Comparison of ENCODE assay signal across 1 cellular context in the genomic region with DNA sequence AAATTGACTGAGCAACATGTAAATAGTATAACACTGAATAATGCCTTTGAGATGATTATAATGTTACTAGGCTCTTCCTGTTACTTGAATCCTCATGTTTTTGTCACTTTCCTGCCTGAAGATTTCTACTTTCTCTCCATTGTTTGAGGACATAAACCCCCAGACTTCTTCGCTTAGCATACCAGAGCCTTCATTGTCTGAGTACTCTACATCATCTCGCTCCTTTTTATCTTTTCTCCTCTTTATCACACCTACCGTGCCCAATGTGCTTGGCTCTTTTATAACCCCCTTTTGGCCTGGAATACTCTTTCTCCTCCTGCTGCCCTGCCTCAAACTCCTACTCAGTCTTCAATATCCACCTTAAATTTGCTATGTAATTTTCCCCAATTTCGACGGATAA.
TF ChIP-seq lines count a peak whose summit lies in the region.

No MANE protein-coding gene starts in this region.

TF ChIP-seq in HCT116, 20 proteins besides CTCF, POLR2A, EP300 and RAD21:
- no peak for TF ChIP-seq EGR1 (IDR thresholded peaks at IDR 0.05; ENCODE audit: low read depth)
- TF ChIP-seq POLR2AphosphoS5 (IDR thresholded peaks at IDR 0.05; ENCODE audit: low read depth, low read length), result no peak
- no peak for TF ChIP-seq EZH2 (IDR thresholded peaks at IDR 0.05)
- no peak for TF ChIP-seq ZFX (IDR thresholded peaks at IDR 0.05)
- no peak for TF ChIP-seq ELF1 (IDR thresholded peaks at IDR 0.05; ENCODE audit: borderline replicate concordance, low read depth)
- TF ChIP-seq CBX3 (IDR thresholded peaks at IDR 0.05; ENCODE audit: low read depth), result no peak
- TF ChIP-seq TCF7L2 (IDR thresholded peaks at IDR 0.05; ENCODE audit: borderline replicate concordance, extremely low read depth, insufficient read depth, insufficient read length), result no peak
- TF ChIP-seq CEBPB (IDR thresholded peaks at IDR 0.05; ENCODE audit: low read depth), result no peak
- no peak for TF ChIP-seq REST (IDR thresholded peaks at IDR 0.05; ENCODE audit: low read depth)
- TF ChIP-seq ZNF274 (IDR thresholded peaks at IDR 0.05; ENCODE audit: low read depth, low read length), result no peak
- no peak for TF ChIP-seq SP1 (IDR thresholded peaks at IDR 0.05; ENCODE audit: low read depth)
- no peak for TF ChIP-seq JUND (IDR thresholded peaks at IDR 0.05)
- no peak for TF ChIP-seq YY1 (IDR thresholded peaks at IDR 0.05; ENCODE audit: extremely low read depth, insufficient replicate concordance, low read depth, low read length)
- no peak for TF ChIP-seq SIN3A (IDR thresholded peaks at IDR 0.05; ENCODE audit: low read depth)
- TF ChIP-seq, protein P1, sequence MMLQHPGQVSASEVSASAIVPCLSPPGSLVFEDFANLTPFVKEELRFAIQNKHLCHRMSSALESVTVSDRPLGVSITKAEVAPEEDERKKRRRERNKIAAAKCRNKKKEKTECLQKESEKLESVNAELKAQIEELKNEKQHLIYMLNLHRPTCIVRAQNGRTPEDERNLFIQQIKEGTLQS (IDR thresholded peaks at IDR 0.05), result no peak
- TF ChIP-seq ZBTB33 (IDR thresholded peaks at IDR 0.05; ENCODE audit: extremely low read depth, insufficient replicate concordance, low read length), result no peak
